7 cellular contexts compared by ENCODE assay signal in genomic region chr7:73200518-73201099, GRCh38.
DNase-seq lines count a peak whose midpoint lies in the region; ATAC-seq, FAIRE-seq and TF ChIP-seq lines count a peak whose summit lies in the region.
"Not testable (repeated sequence)": the region's sequence is repeated elsewhere in the genome, so short reads cannot be mapped to it uniquely, and the experiment has no call there.

No MANE protein-coding gene starts in this region.

- H3K4me3 Mint-ChIP-seq in Calu3 (ENCODE audit: low read depth, unreplicated experiment): not testable (repeated sequence)

- TF ChIP-seq POLR2A in GM12878 (IDR thresholded peaks at IDR 0.05; ENCODE audit: low read depth, low read length); gastrocnemius medialis (IDR thresholded peaks at IDR 0.05): not testable (repeated sequence)

- not testable (repeated sequence) for H3K36me3 Mint-ChIP-seq in Calu3 (ENCODE audit: insufficient read depth, unreplicated experiment)

- not testable (repeated sequence) for H3K4me3 ChIP-seq in Panc1 (ENCODE audit: low read depth in 2 of 2, low read length in 2 of 2); GM12878; heart right ventricle; left lung; gastrocnemius medialis

- not testable (repeated sequence) for FAIRE-seq in GM12878 (lab: Jason Lieb, UNC)

- H3K9ac ChIP-seq in GM12878 (ENCODE audit: control insufficient read depth, insufficient read depth, low read length): not testable (repeated sequence)

- not testable (repeated sequence) for H3K36me3 ChIP-seq in Panc1 (ENCODE audit: control insufficient read depth, insufficient read depth, low read length); GM12878 (ENCODE audit: control insufficient read depth in 2 of 2, insufficient read depth in 2 of 2, low read length in 1 of 2); heart right ventricle; left lung; gastrocnemius medialis

- in situ Hi-C loops in Panc1 (cut with HindIII; ENCODE audit: low pct_unique_long_range_greater_than_20kb, low sequenced_read_pairs); GM12878 (cut with MboI); gastrocnemius medialis (cut with MboI; ENCODE audit: low sequenced_read_pairs in 4 of 4): not testable (repeated sequence)

- TF ChIP-seq CTCF in Calu3 (IDR thresholded peaks at IDR 0.05; ENCODE audit: unreplicated experiment); Panc1 (IDR thresholded peaks at IDR 0.05); GM12878 (IDR thresholded peaks at IDR 0.05 in 2 of 3, conservative IDR thresholded peaks at IDR 0.05 in 1 of 3; ENCODE audit: control insufficient read depth in 2 of 3, extremely low read depth in 1 of 3, insufficient read depth in 1 of 3, low read depth in 3 of 3, low read length in 3 of 3); foreskin keratinocyte (conservative IDR thresholded peaks at IDR 0.05); heart right ventricle (IDR thresholded peaks at IDR 0.05); left lung (IDR thresholded peaks at IDR 0.05); gastrocnemius medialis (IDR thresholded peaks at IDR 0.05 in 4 of 5, conservative IDR thresholded peaks at IDR 0.05 in 1 of 5): not testable (repeated sequence)

- POLR2A ChIA-PET in Panc1 (lab: Charles Lee); GM12878 (lab: Charles Lee): not testable (repeated sequence)

- not testable (repeated sequence) for H3K27me3 Mint-ChIP-seq in Calu3 (ENCODE audit: unreplicated experiment)

- not testable (repeated sequence) for TF ChIP-seq RAD21 in GM12878 (IDR thresholded peaks at IDR 0.05; ENCODE audit: insufficient read depth, low read depth, low read length)

- SMC1A ChIA-PET in GM12878 (lab: Charles Lee; ENCODE audit: uncharacterized antibody, unreplicated experiment): not testable (repeated sequence)

- WGBS in GM12878 (ENCODE audit: insufficient coverage, insufficient replicate concordance, low lambda C conversion rate, missing lambda C conversion rate): no CpG with 5 or more reads among the region's 9 CpGs
- no CpG with 5 or more reads among the region's 9 CpGs for WGBS in heart right ventricle, 2 donors

- H3K27ac ChIP-seq in Panc1 (ENCODE audit: low read length); GM12878 (ENCODE audit: control insufficient read depth, insufficient read depth); foreskin keratinocyte; heart right ventricle; left lung; gastrocnemius medialis: not testable (repeated sequence)

- H3K4me1 ChIP-seq in Panc1 (ENCODE audit: control insufficient read depth, insufficient read depth, low read length); GM12878 (ENCODE audit: control insufficient read depth, insufficient read depth, low read length); foreskin keratinocyte; heart right ventricle; left lung; gastrocnemius medialis: not testable (repeated sequence)

- H3K4me2 ChIP-seq in GM12878 (ENCODE audit: control insufficient read depth, insufficient read depth): not testable (repeated sequence)

- not testable (repeated sequence) for TF ChIP-seq EP300 in GM12878 (IDR thresholded peaks at IDR 0.05; ENCODE audit: borderline replicate concordance in 1 of 2, control insufficient read depth in 1 of 2, low read depth in 2 of 2, low read length in 2 of 2)

- CTCF ChIA-PET in Calu3 (lab: Charles Lee); Panc1 (lab: Charles Lee); GM12878 (lab: Yijun Ruan, JAX): not testable (repeated sequence)

- RAD21 ChIA-PET in GM12878 (lab: Charles Lee; ENCODE audit: unreplicated experiment): not testable (repeated sequence)

- not testable (repeated sequence) for H3K27me3 ChIP-seq in Panc1 (ENCODE audit: control insufficient read depth, insufficient read depth, low read length); GM12878 (replicated peaks in 1 of 2; ENCODE audit: control insufficient read depth in 2 of 2, insufficient read depth in 2 of 2, low read length in 1 of 2); foreskin keratinocyte; heart right ventricle; left lung; gastrocnemius medialis

- H3K79me2 ChIP-seq in GM12878 (ENCODE audit: control insufficient read depth, insufficient read depth, low read length): not testable (repeated sequence)

- H3K9me3 ChIP-seq in Panc1 (ENCODE audit: control insufficient read depth, insufficient read depth, low read depth, low read length); GM12878 (replicated peaks; ENCODE audit: control insufficient read depth, insufficient read depth, low read length); heart right ventricle; left lung; gastrocnemius medialis: not testable (repeated sequence)

- not testable (repeated sequence) for H3K9me3 Mint-ChIP-seq in Calu3 (ENCODE audit: low read depth, unreplicated experiment)

- BruUV-seq in Calu3 (replicated peaks; lab: Mats Ljungman, UMichigan) (TSS peak; percentile 32), Panc1 (replicated peaks; lab: Mats Ljungman, UMichigan) (TSS peak; percentile 68), GM12878 (replicated peaks; lab: Mats Ljungman, UMichigan) (TSS peak; percentile 64)

- not testable (repeated sequence) for H3K27ac Mint-ChIP-seq in Calu3 (ENCODE audit: unreplicated experiment)

- intact Hi-C loops in Calu3 (cut with micrococcal nuclease; ENCODE audit: unreplicated experiment); Panc1 (cut with micrococcal nuclease; ENCODE audit: unreplicated experiment); GM12878 (cut with micrococcal nuclease; ENCODE audit: unreplicated experiment); heart right ventricle (cut with DNase I); left lung (cut with DNase I); gastrocnemius medialis (cut with DNase I; ENCODE audit: low total_unique reads): not testable (repeated sequence)

- DNase-seq in Calu3; Panc1 (ENCODE audit: low read depth, low spot score); GM12878 (ENCODE audit: low read depth, low spot score); foreskin keratinocyte; heart right ventricle; left lung; gastrocnemius medialis: not testable (repeated sequence)

- not testable (repeated sequence) for H3K4me1 Mint-ChIP-seq in Calu3 (ENCODE audit: low read depth, unreplicated experiment)

- not testable (repeated sequence) for H4K20me1 ChIP-seq in GM12878 (ENCODE audit: control insufficient read depth, insufficient read depth)

- not testable (repeated sequence) for ATAC-seq in Panc1, GM12878
- ATAC-seq in foreskin keratinocyte (peak; percentile 56), heart right ventricle (peak; percentile 74 to 94 (median 88)), left lung (peak; percentile 6), gastrocnemius medialis (peak; percentile 96)

- H2AFZ ChIP-seq in GM12878 (ENCODE audit: control insufficient read depth, low read depth, low read length): not testable (repeated sequence)
